Comparison of ENCODE assay signal across 8 cellular contexts in the genomic region with DNA sequence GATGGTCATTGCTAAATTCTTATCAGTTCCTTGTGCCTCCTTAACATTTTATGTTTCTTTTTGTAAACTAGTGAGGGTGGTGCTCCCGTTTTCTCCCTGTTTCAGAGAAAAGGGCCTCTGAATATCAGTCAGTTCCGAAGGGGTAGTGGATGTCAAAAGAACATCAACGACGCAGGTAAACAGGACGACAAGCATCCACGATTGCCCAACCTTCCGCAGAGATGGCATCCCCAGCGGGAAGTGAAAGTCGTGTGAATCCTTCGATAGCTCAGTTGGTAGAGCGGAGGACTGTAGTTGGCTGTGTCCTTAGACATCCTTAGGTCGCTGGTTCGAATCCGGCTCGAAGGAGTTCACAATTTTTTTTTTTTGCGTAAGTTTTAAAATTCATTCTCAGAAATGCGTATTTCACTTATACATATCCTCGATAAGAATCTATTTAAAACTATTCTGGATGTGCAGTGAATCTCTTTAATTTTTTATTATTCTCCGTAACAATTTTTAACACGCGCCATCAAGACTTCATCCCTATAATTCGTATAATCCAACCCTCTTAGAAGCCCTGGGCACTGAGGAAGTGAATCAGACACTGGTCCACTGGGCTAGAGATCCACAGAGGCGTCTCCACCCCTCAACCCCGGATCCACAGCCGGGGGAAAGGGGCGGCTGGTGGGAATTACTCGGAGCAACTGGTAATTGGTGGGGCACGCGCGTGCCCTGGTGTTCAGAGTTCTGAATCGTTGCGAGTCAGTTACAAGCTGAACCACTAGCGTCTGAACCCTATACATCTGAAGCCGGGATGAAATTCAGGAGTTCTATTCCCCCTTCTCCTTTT. TPM values are rescaled to one million over a fixed set of nuclear protein-coding genes. Genes with fewer than 3 reads are reported as not detected.
DNase-seq lines count a peak whose midpoint lies in the region; ATAC-seq, FAIRE-seq and TF ChIP-seq lines count a peak whose summit lies in the region.

No MANE protein-coding gene starts in this region.

- TF ChIP-seq POLR2A in right lobe of liver (IDR thresholded peaks at IDR 0.05) = no peak

- ATAC-seq in HG03521 (IDR thresholded peaks at IDR 0.05; ENCODE audit: unreplicated experiment) (peak; percentile 75), right lobe of liver (peak; percentile 74 to 86 (median 76))

- no peak overlapping the region for H3K27ac ChIP-seq in right lobe of liver

- peak; percentile 84 for DNase-seq in AG10803 (ENCODE audit: low read depth)
- no peak for DNase-seq in GM19239 (ENCODE audit: insufficient read length, low spot score)
- peak; percentile 94 for DNase-seq in NCI-H748 (lab: John Stamatoyannopoulos, UW; ENCODE audit: unreplicated experiment)
- peak; percentile 99 for DNase-seq in activated CD4-positive, alpha-beta T cell treated with anti-CD3 and anti-CD28 coated beads, Interleukin-2, amount 50 U/mL, for 1 hour
- peak; percentile 92 to 94 for DNase-seq in dermis microvascular lymphatic vessel endothelial cell (ENCODE audit: low read depth in 2 of 2)
- DNase-seq in right lobe of liver = peak; percentile 88 to 90 (median 88)
- peak; percentile 94 to 99 for DNase-seq in stimulated activated CD4-positive, alpha-beta T cell treated with anti-CD3 and anti-CD28 coated beads, Interleukin-4, amount 100 ng/mL, for 4 hours

- no peaks in the 10 kb centered on the region for H3K4me1 ChIP-seq in right lobe of liver

- 2% methylated on average over 26 of the region's 34 CpGs for WGBS in right lobe of liver (ENCODE audit: insufficient coverage, low coverage, low lambda C conversion rate, missing lambda C conversion rate)

- H3K9me3 ChIP-seq in right lobe of liver = no peaks in the 10 kb centered on the region

- FAIRE-seq in GM19239 (lab: Jason Lieb, UNC) = peak; percentile 92

- intact Hi-C loops in right lobe of liver (cut with DNase I) = loop anchor here in 1 of 2 donors (10.0 kb wide), 1 partner anchor 224 kb away; no protein-coding TSS in a partner anchor

- H3K36me3 ChIP-seq in right lobe of liver = no peaks in the 10 kb centered on the region

- TF ChIP-seq CTCF in AG10803 (conservative IDR thresholded peaks at IDR 0.05; ENCODE audit: low read length) = peak; percentile 40
- TF ChIP-seq CTCF in right lobe of liver (IDR thresholded peaks at IDR 0.05) = peak in 1 of 4 donors; percentile 15

- no peaks in the 10 kb centered on the region for H3K27me3 ChIP-seq in right lobe of liver

- H3K4me3 ChIP-seq in AG10803 (ENCODE audit: low read length) (peak overlapping the region; percentile 70), right lobe of liver (peak overlapping the region; percentile 18 to 43 (median 22))

RNA-seq across cellular contexts. Expression of gene ABT1, which starts 27.9 kb away (rescaled TPM):
- total RNA-seq in dermis microvascular lymphatic vessel endothelial cell (18.4 and 20.2 TPM in 2 replicates), right lobe of liver (1 to 10 TPM; 5.0 to 9.2 (median 7.0) TPM)

RNA-seq across cellular contexts. Expression of gene HMGN4, which starts 30.7 kb away (rescaled TPM):
- 46.1 and 59.6 TPM in 2 replicates for total RNA-seq in dermis microvascular lymphatic vessel endothelial cell
- total RNA-seq in right lobe of liver = 10 to 100 TPM in 3 of 6 experiments, 1 to 10 TPM in 3; 5.8 to 13.2 (median 9.1) TPM
